Comparison of ENCODE assay signal across 10 cellular contexts in the genomic region with DNA sequence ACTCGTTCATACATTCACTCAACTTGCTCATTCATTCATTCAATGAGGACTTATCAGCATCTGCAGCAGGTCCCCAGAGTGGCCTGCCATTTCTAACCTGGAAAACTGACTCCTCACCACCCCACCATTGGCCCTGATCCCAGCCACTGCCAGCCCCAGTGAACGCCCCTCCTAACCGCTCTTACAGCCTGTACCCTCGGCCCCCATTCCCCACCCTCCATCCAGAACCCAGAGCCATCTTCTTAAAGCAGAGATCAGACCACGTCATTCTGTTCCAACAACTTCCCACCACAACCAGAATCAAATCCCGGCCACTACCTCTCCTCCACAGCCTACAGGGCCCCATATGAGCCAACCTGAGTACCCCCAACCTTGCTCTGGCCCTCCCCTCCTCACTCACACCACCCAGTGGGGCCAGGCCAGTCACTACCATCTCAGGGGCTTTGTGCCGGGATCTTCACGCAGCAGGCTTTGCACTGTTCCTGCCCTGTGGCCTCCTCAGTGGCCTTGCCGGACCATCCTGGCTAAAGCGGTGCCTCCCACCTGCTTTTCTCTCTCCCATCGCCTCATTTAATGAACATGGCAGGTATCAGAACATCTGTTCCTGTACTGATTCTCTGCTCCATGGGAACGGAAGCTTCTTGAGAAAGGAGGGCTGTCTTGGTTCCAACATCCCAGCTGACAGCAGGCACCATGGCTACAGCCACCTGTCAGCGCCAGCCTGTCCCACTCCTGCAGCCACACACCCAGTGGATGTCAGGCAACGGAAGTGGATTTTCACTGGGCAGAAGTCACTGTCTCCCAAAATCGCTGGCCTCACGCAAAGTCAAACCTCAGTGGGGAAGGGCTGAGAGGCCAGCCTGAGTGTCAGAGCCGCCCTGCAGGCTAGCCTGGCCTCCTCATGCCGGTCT. TPM values are rescaled to one million over a fixed set of nuclear protein-coding genes. Genes with fewer than 3 reads are reported as not detected.
DNase-seq lines count a peak whose midpoint lies in the region; ATAC-seq and TF ChIP-seq lines count a peak whose summit lies in the region.
"Had no signal": no experiment of that assay in that cellular context is flagged by ENCODE, and none has a peak within 500 bp of the region (broad histone marks: within the 10 kb centered on the region; RNA-seq: fewer than 3 reads in every experiment).

No MANE protein-coding gene starts in this region.

- no peak overlapping the region for H3K4me3 Mint-ChIP-seq in activated CD4-positive, alpha-beta T cell treated with anti-CD3 and anti-CD28 coated beads, Interleukin-2, amount 10 ng/mL, durations not matched to agents 7 days and 5 days
- H3K4me3 Mint-ChIP-seq in activated naive CD8-positive, alpha-beta T cell = peak overlapping the region; percentile 45
- H3K4me3 Mint-ChIP-seq in chondrocyte (ENCODE audit: unreplicated experiment) = no peak overlapping the region

- intact Hi-C loops in mucosa of descending colon (cut with DNase I, micrococcal nuclease) = no loop called here

- WGBS in thymus = 94% methylated on average over 18 of the region's 18 CpGs

- H3K9me3 ChIP-seq in mucosa of descending colon = no peaks in the 10 kb centered on the region
- H3K9me3 ChIP-seq in thymus (ENCODE audit: control insufficient read depth) = no peaks in the 10 kb centered on the region

- ATAC-seq in mucosa of descending colon = no peak
- no peak for ATAC-seq in SK-N-SH treated with all-trans-retinoic acid at 6 μM for 48 hours

- H3K27ac ChIP-seq in thymus (ENCODE audit: low read depth) = peak overlapping the region; percentile 57

- TF ChIP-seq CTCF in mucosa of descending colon (IDR thresholded peaks at IDR 0.05) = no peak
- no peak for TF ChIP-seq CTCF in chondrocyte (IDR thresholded peaks at IDR 0.05)

- H3K4me1 ChIP-seq in mucosa of descending colon (ENCODE audit: low read depth) = peaks cover 31% of the 10 kb centered on the region
- peaks cover 64% of the 10 kb centered on the region for H3K4me1 ChIP-seq in thymus (ENCODE audit: control insufficient read depth, insufficient read depth, low read length)

- H3K36me3 ChIP-seq in mucosa of descending colon (ENCODE audit: low read depth) (peaks cover 4% of the 10 kb centered on the region), thymus (ENCODE audit: control insufficient read depth, insufficient read depth) (peaks cover 71% of the 10 kb centered on the region)

- H3K27me3 ChIP-seq in thymus (ENCODE audit: control insufficient read depth, insufficient read depth) = no peaks in the 10 kb centered on the region

- H3K9me3 Mint-ChIP-seq in activated CD4-positive, alpha-beta T cell treated with anti-CD3 and anti-CD28 coated beads, Interleukin-2, amount 10 ng/mL, durations not matched to agents 7 days and 5 days = no peaks in the 10 kb centered on the region
- no peaks in the 10 kb centered on the region for H3K9me3 Mint-ChIP-seq in activated naive CD8-positive, alpha-beta T cell (ENCODE audit: low read depth)
- H3K9me3 Mint-ChIP-seq in chondrocyte (ENCODE audit: low read depth) = no peaks in the 10 kb centered on the region

- no peaks in the 10 kb centered on the region for H3K27me3 Mint-ChIP-seq in activated CD4-positive, alpha-beta T cell treated with anti-CD3 and anti-CD28 coated beads, Interleukin-2, amount 10 ng/mL, durations not matched to agents 7 days and 5 days
- no peaks in the 10 kb centered on the region for H3K27me3 Mint-ChIP-seq in activated naive CD8-positive, alpha-beta T cell
- H3K27me3 Mint-ChIP-seq in chondrocyte (ENCODE audit: low read depth) = no peaks in the 10 kb centered on the region

- H3K4me3 ChIP-seq in mucosa of descending colon (no peak overlapping the region), thymus (ENCODE audit: low read length) (no peak overlapping the region)

- DNase-seq in activated CD4-positive, alpha-beta T cell treated with anti-CD3 and anti-CD28 coated beads, Interleukin-2, amount 10 ng/mL, durations not matched to agents 7 days and 5 days = no peak
- DNase-seq in activated CD4-positive, alpha-beta T cell treated with anti-CD3 and anti-CD28 coated beads for 4 hours = no peak
- DNase-seq in mucosa of descending colon (peak in 2 of 3 donors; percentile 19 to 48), NCI-H82 (lab: John Stamatoyannopoulos, UW) (no peak), chondrocyte (ENCODE audit: low spot score) (no peak)
- DNase-seq: ACHN, NCI-H446 treated with DMSO at 0.1 percent for 48 hours had no signal

- peaks cover 98% of the 10 kb centered on the region for H3K4me1 Mint-ChIP-seq in activated CD4-positive, alpha-beta T cell treated with anti-CD3 and anti-CD28 coated beads, Interleukin-2, amount 10 ng/mL, durations not matched to agents 7 days and 5 days
- H3K4me1 Mint-ChIP-seq in activated naive CD8-positive, alpha-beta T cell (ENCODE audit: low read depth) = peaks cover 92% of the 10 kb centered on the region
- H3K4me1 Mint-ChIP-seq in chondrocyte (ENCODE audit: low read depth) = peaks cover 23% of the 10 kb centered on the region

- H3K27ac Mint-ChIP-seq in activated CD4-positive, alpha-beta T cell treated with anti-CD3 and anti-CD28 coated beads, Interleukin-2, amount 10 ng/mL, durations not matched to agents 7 days and 5 days = peak overlapping the region; percentile 95
- peak overlapping the region; percentile 93 for H3K27ac Mint-ChIP-seq in activated naive CD8-positive, alpha-beta T cell
- H3K27ac Mint-ChIP-seq in chondrocyte (ENCODE audit: unreplicated experiment) = no peak overlapping the region

- POLR2A ChIA-PET in activated CD4-positive, alpha-beta T cell treated with anti-CD3 and anti-CD28 coated beads, Interleukin-2, amount 10 ng/mL, durations not matched to agents 7 days and 5 days (lab: Charles Lee) = interaction anchor here (2.2 kb wide), 1 partner anchor 10 kb away, joined by 7 read pairs; no protein-coding TSS in a partner anchor

- peaks cover 67% of the 10 kb centered on the region for H3K36me3 Mint-ChIP-seq in activated CD4-positive, alpha-beta T cell treated with anti-CD3 and anti-CD28 coated beads, Interleukin-2, amount 10 ng/mL, durations not matched to agents 7 days and 5 days (ENCODE audit: low read depth)
- H3K36me3 Mint-ChIP-seq in activated naive CD8-positive, alpha-beta T cell = peaks cover 13% of the 10 kb centered on the region
- H3K36me3 Mint-ChIP-seq in chondrocyte (ENCODE audit: low read depth) = peaks cover 17% of the 10 kb centered on the region

- CTCF ChIA-PET in activated CD4-positive, alpha-beta T cell treated with anti-CD3 and anti-CD28 coated beads, Interleukin-2, amount 10 ng/mL, durations not matched to agents 7 days and 5 days (lab: Charles Lee) = interaction anchor here (1.4 to 15.0 kb wide), 5 partner anchors 10 to 47 kb away, joined by 3 to 209 read pairs (median 8); no protein-coding TSS in a partner anchor

TF ChIP-seq in SK-N-SH treated with all-trans-retinoic acid at 6 μM for 48 hours, 23 proteins besides CTCF, POLR2A, EP300 and RAD21:
- TF ChIP-seq OSR1 (CRISPR knock-in tag; IDR thresholded peaks at IDR 0.05) (no peak), ARNTL (CRISPR knock-in tag; IDR thresholded peaks at IDR 0.05; ENCODE audit: borderline replicate concordance, low read depth) (no peak), ESRRG (CRISPR knock-in tag; IDR thresholded peaks at IDR 0.05) (no peak), TOX (CRISPR knock-in tag; IDR thresholded peaks at IDR 0.05; ENCODE audit: borderline replicate concordance) (no peak), ZFP30 (CRISPR knock-in tag; IDR thresholded peaks at IDR 0.05) (no peak), BACH2 (CRISPR knock-in tag; IDR thresholded peaks at IDR 0.05; ENCODE audit: borderline replicate concordance) (no peak), ZFP3 (CRISPR knock-in tag; IDR thresholded peaks at IDR 0.05) (no peak), ZC3H10 (CRISPR knock-in tag; IDR thresholded peaks at IDR 0.05) (no peak), GLIS3 (CRISPR knock-in tag; IDR thresholded peaks at IDR 0.05) (no peak), ZNF8 (CRISPR knock-in tag; IDR thresholded peaks at IDR 0.05) (no peak), ISL1 (CRISPR knock-in tag; IDR thresholded peaks at IDR 0.05) (no peak)
- TF ChIP-seq, protein P1, sequence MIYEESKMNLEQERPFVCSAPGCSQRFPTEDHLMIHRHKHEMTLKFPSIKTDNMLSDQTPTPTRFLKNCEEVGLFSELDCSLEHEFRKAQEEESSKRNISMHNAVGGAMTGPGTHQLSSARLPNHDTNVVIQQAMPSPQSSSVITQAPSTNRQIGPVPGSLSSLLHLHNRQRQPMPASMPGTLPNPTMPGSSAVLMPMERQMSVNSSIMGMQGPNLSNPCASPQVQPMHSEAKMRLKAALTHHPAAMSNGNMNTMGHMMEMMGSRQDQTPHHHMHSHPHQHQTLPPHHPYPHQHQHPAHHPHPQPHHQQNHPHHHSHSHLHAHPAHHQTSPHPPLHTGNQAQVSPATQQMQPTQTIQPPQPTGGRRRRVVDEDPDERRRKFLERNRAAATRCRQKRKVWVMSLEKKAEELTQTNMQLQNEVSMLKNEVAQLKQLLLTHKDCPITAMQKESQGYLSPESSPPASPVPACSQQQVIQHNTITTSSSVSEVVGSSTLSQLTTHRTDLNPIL (CRISPR knock-in tag; IDR thresholded peaks at IDR 0.05; ENCODE audit: low read depth) = no peak
- TF ChIP-seq, protein P2, sequence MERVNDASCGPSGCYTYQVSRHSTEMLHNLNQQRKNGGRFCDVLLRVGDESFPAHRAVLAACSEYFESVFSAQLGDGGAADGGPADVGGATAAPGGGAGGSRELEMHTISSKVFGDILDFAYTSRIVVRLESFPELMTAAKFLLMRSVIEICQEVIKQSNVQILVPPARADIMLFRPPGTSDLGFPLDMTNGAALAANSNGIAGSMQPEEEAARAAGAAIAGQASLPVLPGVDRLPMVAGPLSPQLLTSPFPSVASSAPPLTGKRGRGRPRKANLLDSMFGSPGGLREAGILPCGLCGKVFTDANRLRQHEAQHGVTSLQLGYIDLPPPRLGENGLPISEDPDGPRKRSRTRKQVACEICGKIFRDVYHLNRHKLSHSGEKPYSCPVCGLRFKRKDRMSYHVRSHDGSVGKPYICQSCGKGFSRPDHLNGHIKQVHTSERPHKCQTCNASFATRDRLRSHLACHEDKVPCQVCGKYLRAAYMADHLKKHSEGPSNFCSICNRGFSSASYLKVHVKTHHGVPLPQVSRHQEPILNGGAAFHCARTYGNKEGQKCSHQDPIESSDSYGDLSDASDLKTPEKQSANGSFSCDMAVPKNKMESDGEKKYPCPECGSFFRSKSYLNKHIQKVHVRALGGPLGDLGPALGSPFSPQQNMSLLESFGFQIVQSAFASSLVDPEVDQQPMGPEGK (CRISPR knock-in tag; IDR thresholded peaks at IDR 0.05; ENCODE audit: borderline replicate concordance) = no peak

RNA-seq across cellular contexts. Expression of gene FAM53B, which starts 45.4 kb away (rescaled TPM):
- total RNA-seq in activated CD4-positive, alpha-beta T cell treated with anti-CD3 and anti-CD28 coated beads, Interleukin-2, amount 10 ng/mL, durations not matched to agents 7 days and 5 days = 10 to 100 TPM; 30.1 to 30.9 TPM
- total RNA-seq in mucosa of descending colon (10 to 100 TPM; 37.2 to 48.0 (median 44.2) TPM), chondrocyte (16.1 to 18.2 TPM (median 17.6 TPM) in 3 replicates)
- 46.2 TPM for polyA plus RNA-seq in thymus

Comparison
In these comparisons a context has a peak if more than half of its experiments do, and no peak if none do; other contexts are left out.
1. DNase-seq: peak in mucosa of descending colon (2 of 3); none in activated CD4-positive, alpha-beta T cell treated with anti-CD3 and anti-CD28 coated beads, Interleukin-2, amount 10 ng/mL, durations not matched to agents 7 days and 5 days (single experiment), activated CD4-positive, alpha-beta T cell treated with anti-CD3 and anti-CD28 coated beads for 4 hours (0 of 2), NCI-H82 (single experiment) and chondrocyte (single experiment).